Comparison of ENCODE assay signal across 15 cellular contexts in the genomic region with DNA sequence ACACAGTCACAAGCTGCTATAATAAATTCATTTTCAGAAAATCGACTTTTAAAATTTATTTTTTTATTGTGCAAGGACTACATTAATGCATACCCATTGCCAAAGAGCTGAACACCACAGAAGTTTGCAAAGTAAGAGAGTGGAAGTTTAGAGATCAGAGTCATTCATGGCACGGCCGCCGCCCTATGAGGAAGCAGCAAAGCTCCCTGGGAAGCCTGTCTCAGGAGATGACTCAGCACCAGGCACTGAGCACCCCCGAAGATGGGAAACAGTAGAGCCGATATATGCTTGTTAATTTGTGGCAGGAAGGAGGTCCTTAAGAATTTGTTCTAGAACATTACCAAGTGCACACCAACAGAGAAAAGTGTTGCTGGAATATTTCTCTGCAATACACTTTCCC.
DNase-seq lines count a peak whose midpoint lies in the region; ATAC-seq, FAIRE-seq and TF ChIP-seq lines count a peak whose summit lies in the region.
"Had no signal": no experiment of that assay in that cellular context is flagged by ENCODE, and none has a peak within 500 bp of the region (broad histone marks: within the 10 kb centered on the region; RNA-seq: fewer than 3 reads in every experiment).

No MANE protein-coding gene starts in this region.

- TF ChIP-seq CTCF in esophagus muscularis mucosa (IDR thresholded peaks at IDR 0.05): no peak

- no peak for TF ChIP-seq EP300 in esophagus muscularis mucosa (IDR thresholded peaks at IDR 0.05)

- no peaks in the 10 kb centered on the region for H3K27me3 ChIP-seq in esophagus muscularis mucosa

- 87% methylated on average over 6 of the region's 6 CpGs for WGBS in esophagus muscularis mucosa

- H3K4me1 ChIP-seq in esophagus muscularis mucosa: no peaks in the 10 kb centered on the region
- H3K4me1 ChIP-seq: parathyroid adenoma had no signal

- H3K27ac ChIP-seq in esophagus muscularis mucosa (replicated peaks in 1 of 4): no peak overlapping the region
- H3K27ac ChIP-seq: parathyroid adenoma had no signal

- no peaks in the 10 kb centered on the region for H3K9me3 ChIP-seq in esophagus muscularis mucosa

- no peak for FAIRE-seq in RCC 7860 (lab: Jason Lieb, UNC)
- FAIRE-seq: endothelial cell of umbilical vein, K562 had no signal

- H3K36me3 ChIP-seq in esophagus muscularis mucosa: no peaks in the 10 kb centered on the region

- DNase-seq in GDM1 (lab: John Stamatoyannopoulos, UW) (peak; percentile 1), RCC 7860 (ENCODE audit: low spot score) (peak; percentile 26), dermis blood vessel endothelial cell (peak; percentile 0), posterior cingulate gyrus (peak in 6 of 10 donors; percentile 19 to 89 (median 68)), esophagus muscularis mucosa (ENCODE audit: extremely low spot score) (no peak), SKM-1 (lab: John Stamatoyannopoulos, UW; ENCODE audit: unreplicated experiment) (no peak)
- DNase-seq: activated CD4-positive, alpha-beta T cell treated with anti-CD3 and anti-CD28 coated beads, Interleukin-2, amount 50 U/mL, for 1 hour; C1 segment of cervical spinal cord; GF-D8; T-cell had no signal

- intact Hi-C loops in posterior cingulate gyrus (cut with DNase I): no loop called here
- intact Hi-C loops in esophagus muscularis mucosa (cut with DNase I): no loop called here

- no peak for ATAC-seq in HG02759 (IDR thresholded peaks at IDR 0.05; ENCODE audit: unreplicated experiment)
- no peak for ATAC-seq in HG02571 (IDR thresholded peaks at IDR 0.05; ENCODE audit: unreplicated experiment)
- ATAC-seq: K562, T-cell had no signal

- no peak for TF ChIP-seq POLR2A in esophagus muscularis mucosa (IDR thresholded peaks at IDR 0.05; ENCODE audit: low read depth)

- no peak overlapping the region for H3K4me3 ChIP-seq in esophagus muscularis mucosa
- H3K4me3 ChIP-seq: K562 had no signal

Comparison
In these comparisons a context has a peak if more than half of its experiments do, and no peak if none do; other contexts are left out.
1. DNase-seq: peak in GDM1 (single experiment), RCC 7860 (single experiment), dermis blood vessel endothelial cell (single experiment) and posterior cingulate gyrus (6 of 10); none in esophagus muscularis mucosa (single experiment) and SKM-1 (single experiment).